20 cellular contexts compared by ENCODE assay signal in genomic region chr2:73667239-73667638, GRCh38. TPM values are rescaled to one million over a fixed set of nuclear protein-coding genes. Genes with fewer than 3 reads are reported as not detected.
"Had no signal": no experiment of that assay in that cellular context is flagged by ENCODE, and none has a peak within 500 bp of the region (broad histone marks: within the 10 kb centered on the region; RNA-seq: fewer than 3 reads in every experiment).

No MANE protein-coding gene starts in this region.

RNA-seq across cellular contexts. Expression of gene NAT8, which starts 25.0 kb away (rescaled TPM):
- total RNA-seq: activated naive CD4-positive, alpha-beta T cell treated with anti-CD3 and anti-CD28 coated beads for 36 hours; activated naive CD4-positive, alpha-beta T cell treated with anti-CD3 and anti-CD28 coated beads, Interleukin-2, amount 50 U/mL, for 72 hours; activated naive CD8-positive, alpha-beta T cell treated with anti-CD3 and anti-CD28 coated beads for 36 hours; activated naive CD8-positive, alpha-beta T cell treated with anti-CD3 and anti-CD28 coated beads, Interleukin-2, amount 10 ng/mL, durations not matched to agents 7 days and 5 days; activated T-cell treated with anti-CD3 and anti-CD28 coated beads, Interleukin-2, amount 50 U/mL, for 4 hours; activated T-cell treated with anti-CD3 and anti-CD28 coated beads, Interleukin-2, amount 50 U/mL, for 72 hours; activated T-helper 1 cell treated with anti-CD3 and anti-CD28 coated beads, Interleukin-12 subunit alpha, Interleukin-12 subunit beta, Interleukin-2, Interleukin-4 antibody, amounts not matched to agents 30 ng/mL and 10 ng/mL and 1 ng/mL, durations not matched to agents 14 hours and 24 hours and 36 hours; activated T-helper 17 cell treated with anti-CD3 and anti-CD28 coated beads, Interleukin-2, amount 50 U/mL, for 72 hours; activated T-helper 2 cell treated with anti-CD3 and anti-CD28 coated beads, Interferon-gamma antibody, Interleukin-2, Interleukin-4, amounts not matched to agents 10 μg/mL and 5 μg/mL and 100 μg/mL, durations not matched to agents 14 hours and 24 hours and 36 hours; aorta; ascending aorta; astrocyte; body of pancreas; breast epithelium; bronchial epithelial cell; cardiac muscle cell; cardiac septum; cerebellum; chondrocyte had no signal
- polyA plus RNA-seq: adipose tissue, aorta, cardiac muscle cell had no signal
